23 cellular contexts compared by ENCODE assay signal in the genomic region with DNA sequence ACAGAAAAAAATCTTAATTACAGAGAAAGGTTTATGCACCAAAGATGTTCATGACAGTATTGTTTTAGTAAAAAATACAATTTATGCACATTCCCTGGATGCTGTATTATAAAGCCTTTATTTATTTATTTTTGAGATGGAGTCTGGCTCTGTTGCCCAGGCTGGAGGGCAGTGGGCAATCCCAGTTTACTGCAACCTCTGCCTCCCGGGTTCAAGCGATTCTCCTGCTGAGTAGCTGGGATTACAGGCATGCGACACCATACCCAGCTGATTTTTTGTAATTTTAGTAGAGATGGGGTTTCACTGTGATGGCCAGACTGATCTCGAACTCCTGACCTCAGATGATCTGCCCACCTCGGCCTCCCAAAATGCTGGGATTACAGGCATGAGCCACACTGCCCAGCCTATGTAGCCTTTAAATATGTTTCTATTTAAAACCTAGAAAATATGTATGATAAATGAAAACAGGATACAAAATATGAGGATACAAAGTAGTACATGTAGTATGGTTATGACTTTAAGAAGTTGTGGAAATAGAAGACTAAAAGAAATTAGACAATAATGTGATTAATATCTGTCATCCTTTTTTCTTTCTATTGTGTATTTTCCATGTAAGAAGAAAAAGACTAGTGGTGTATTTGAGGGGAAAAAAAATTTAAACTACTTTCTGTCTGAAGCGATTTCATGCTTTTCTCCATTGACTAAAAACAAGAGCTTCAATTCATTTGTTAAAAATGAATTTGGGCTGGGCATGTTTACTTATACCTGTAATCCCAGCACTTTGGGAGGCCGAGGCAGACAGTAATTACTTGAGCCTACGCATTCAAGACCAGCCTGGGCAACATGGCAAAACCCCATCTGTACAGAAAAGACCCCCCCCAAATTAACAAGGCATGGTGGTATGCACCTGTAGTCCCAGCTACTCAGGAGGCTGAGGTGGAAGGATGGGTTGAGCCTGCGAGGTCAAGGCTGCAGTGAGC.
"Had no signal": no experiment of that assay in that cellular context is flagged by ENCODE, and none has a peak within 500 bp of the region (broad histone marks: within the 10 kb centered on the region; RNA-seq: fewer than 3 reads in every experiment).

No MANE protein-coding gene starts in this region.

- H3K4me1 ChIP-seq: lower lobe of right lung, parathyroid adenoma, upper lobe of right lung had no signal

- H3K9me3 ChIP-seq: lower lobe of right lung, neutrophil, stomach, upper lobe of right lung had no signal

- H3K27me3 ChIP-seq: neutrophil, stomach, upper lobe of right lung had no signal

- H3K4me3 Mint-ChIP-seq: activated naive CD8-positive, alpha-beta T cell treated with anti-CD3 and anti-CD28 coated beads, Interleukin-2, amount 10 ng/mL, durations not matched to agents 7 days and 5 days; brain; naive thymus-derived CD8-positive, alpha-beta T cell; T-helper 2 cell treated with Interferon-gamma antibody and Interleukin-4, amounts not matched to agents 5 μg/mL and 100 μg/mL, for 36 hours had no signal

- H3K27ac Mint-ChIP-seq: activated naive CD8-positive, alpha-beta T cell treated with anti-CD3 and anti-CD28 coated beads, Interleukin-2, amount 10 ng/mL, durations not matched to agents 7 days and 5 days; brain; T-helper 2 cell treated with Interferon-gamma antibody and Interleukin-4, amounts not matched to agents 5 μg/mL and 100 μg/mL, for 36 hours had no signal

- H3K4me1 Mint-ChIP-seq: activated naive CD8-positive, alpha-beta T cell treated with anti-CD3 and anti-CD28 coated beads, Interleukin-2, amount 10 ng/mL, durations not matched to agents 7 days and 5 days; brain had no signal

- H3K4me3 ChIP-seq: coronary artery, lower lobe of right lung, SK-N-MC, stomach, upper lobe of right lung had no signal

- H3K27ac ChIP-seq: coronary artery, lower lobe of right lung, neutrophil, parathyroid adenoma, SK-N-MC, stomach, upper lobe of right lung had no signal

- ATAC-seq: lower lobe of right lung; naive thymus-derived CD8-positive, alpha-beta T cell; upper lobe of right lung had no signal

- H3K9ac ChIP-seq: parathyroid adenoma had no signal

- H3K9me3 Mint-ChIP-seq: activated naive CD8-positive, alpha-beta T cell treated with anti-CD3 and anti-CD28 coated beads, Interleukin-2, amount 10 ng/mL, durations not matched to agents 7 days and 5 days had no signal

- H2AFZ ChIP-seq: parathyroid adenoma had no signal

- H3K27me3 Mint-ChIP-seq: activated naive CD8-positive, alpha-beta T cell treated with anti-CD3 and anti-CD28 coated beads, Interleukin-2, amount 10 ng/mL, durations not matched to agents 7 days and 5 days; naive thymus-derived CD8-positive, alpha-beta T cell had no signal

- FAIRE-seq: endometrium, frontal cortex, keratinocyte, TTC549 had no signal

- DNase-seq: activated CD4-positive, alpha-beta T cell treated with anti-CD3 and anti-CD28 coated beads for 4 hours; activated effector memory CD4-positive, alpha-beta T cell treated with anti-CD3 and anti-CD28 coated beads, Interleukin-2, amount 50 U/mL, for 16 hours; activated naive CD8-positive, alpha-beta T cell treated with anti-CD3 and anti-CD28 coated beads, Interleukin-2, amount 10 ng/mL, durations not matched to agents 7 days and 5 days; caudate nucleus; erythroblast; head of caudate nucleus; lower lobe of right lung; naive thymus-derived CD8-positive, alpha-beta T cell; retina; SHP77; stimulated activated CD4-positive, alpha-beta T cell treated with anti-CD3 and anti-CD28 coated beads, Interleukin-2, amount 100 ng/mL, for 24 hours; stomach; upper lobe of right lung had no signal
